In the genomic region with DNA sequence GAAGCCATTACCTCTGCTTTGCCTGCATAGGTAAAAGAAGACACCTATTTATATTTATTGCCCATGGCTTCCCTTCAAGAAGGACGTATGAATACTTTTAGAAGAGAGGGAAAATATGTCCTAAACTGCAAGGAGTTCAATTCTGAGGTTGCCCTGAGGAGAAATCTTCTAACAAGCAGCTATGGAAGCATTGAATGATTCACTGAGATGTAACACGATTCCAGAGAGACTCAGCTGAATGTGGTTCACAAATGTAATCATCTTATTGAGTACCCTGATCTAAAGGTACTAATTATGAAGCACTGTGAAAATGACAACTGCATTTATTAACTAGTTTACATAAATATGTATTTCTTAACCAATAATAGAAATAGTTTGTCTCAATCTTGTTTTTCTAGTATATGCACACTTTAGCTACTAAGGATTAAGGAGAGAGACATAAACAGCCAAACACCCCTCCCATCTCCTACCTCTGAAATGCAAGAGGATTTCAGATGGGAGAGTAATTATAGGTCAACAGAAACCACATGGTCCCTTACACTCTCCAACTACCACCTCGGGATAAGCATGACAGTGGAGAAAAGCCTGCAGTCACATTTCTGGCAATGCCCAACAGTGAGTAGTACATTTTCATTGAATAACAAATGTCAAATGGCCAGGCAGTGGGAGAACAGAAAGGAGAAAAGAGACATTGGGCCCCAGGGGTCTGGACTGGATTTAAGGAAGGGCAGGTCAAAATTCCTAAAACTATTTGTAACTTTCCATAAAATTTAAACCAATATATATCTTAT, we compare ENCODE assay signal across 2 cellular contexts.
TF ChIP-seq lines count a peak whose summit lies in the region.

No MANE protein-coding gene starts in this region.

TF ChIP-seq in WTC11, 78 proteins besides CTCF, POLR2A, EP300 and RAD21 (continued from another document):
- TF ChIP-seq PRRX2 (CRISPR knock-in tag; IDR thresholded peaks at IDR 0.05), result no peak
- TF ChIP-seq AR (CRISPR knock-in tag; IDR thresholded peaks at IDR 0.05), result no peak
- TF ChIP-seq SMAD4 (CRISPR knock-in tag; IDR thresholded peaks at IDR 0.05), result no peak
- TF ChIP-seq ELF4 (CRISPR knock-in tag; IDR thresholded peaks at IDR 0.05; ENCODE audit: low read depth), result no peak
- TF ChIP-seq ERG (CRISPR knock-in tag; IDR thresholded peaks at IDR 0.05), result no peak
- TF ChIP-seq MYBL2 (CRISPR knock-in tag; IDR thresholded peaks at IDR 0.05), result no peak
- no peak for TF ChIP-seq ZNF423 (CRISPR knock-in tag; IDR thresholded peaks at IDR 0.05)
- TF ChIP-seq, protein P1, sequence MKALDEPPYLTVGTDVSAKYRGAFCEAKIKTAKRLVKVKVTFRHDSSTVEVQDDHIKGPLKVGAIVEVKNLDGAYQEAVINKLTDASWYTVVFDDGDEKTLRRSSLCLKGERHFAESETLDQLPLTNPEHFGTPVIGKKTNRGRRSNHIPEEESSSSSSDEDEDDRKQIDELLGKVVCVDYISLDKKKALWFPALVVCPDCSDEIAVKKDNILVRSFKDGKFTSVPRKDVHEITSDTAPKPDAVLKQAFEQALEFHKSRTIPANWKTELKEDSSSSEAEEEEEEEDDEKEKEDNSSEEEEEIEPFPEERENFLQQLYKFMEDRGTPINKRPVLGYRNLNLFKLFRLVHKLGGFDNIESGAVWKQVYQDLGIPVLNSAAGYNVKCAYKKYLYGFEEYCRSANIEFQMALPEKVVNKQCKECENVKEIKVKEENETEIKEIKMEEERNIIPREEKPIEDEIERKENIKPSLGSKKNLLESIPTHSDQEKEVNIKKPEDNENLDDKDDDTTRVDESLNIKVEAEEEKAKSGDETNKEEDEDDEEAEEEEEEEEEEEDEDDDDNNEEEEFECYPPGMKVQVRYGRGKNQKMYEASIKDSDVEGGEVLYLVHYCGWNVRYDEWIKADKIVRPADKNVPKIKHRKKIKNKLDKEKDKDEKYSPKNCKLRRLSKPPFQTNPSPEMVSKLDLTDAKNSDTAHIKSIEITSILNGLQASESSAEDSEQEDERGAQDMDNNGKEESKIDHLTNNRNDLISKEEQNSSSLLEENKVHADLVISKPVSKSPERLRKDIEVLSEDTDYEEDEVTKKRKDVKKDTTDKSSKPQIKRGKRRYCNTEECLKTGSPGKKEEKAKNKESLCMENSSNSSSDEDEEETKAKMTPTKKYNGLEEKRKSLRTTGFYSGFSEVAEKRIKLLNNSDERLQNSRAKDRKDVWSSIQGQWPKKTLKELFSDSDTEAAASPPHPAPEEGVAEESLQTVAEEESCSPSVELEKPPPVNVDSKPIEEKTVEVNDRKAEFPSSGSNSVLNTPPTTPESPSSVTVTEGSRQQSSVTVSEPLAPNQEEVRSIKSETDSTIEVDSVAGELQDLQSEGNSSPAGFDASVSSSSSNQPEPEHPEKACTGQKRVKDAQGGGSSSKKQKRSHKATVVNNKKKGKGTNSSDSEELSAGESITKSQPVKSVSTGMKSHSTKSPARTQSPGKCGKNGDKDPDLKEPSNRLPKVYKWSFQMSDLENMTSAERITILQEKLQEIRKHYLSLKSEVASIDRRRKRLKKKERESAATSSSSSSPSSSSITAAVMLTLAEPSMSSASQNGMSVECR (CRISPR knock-in tag; IDR thresholded peaks at IDR 0.05; ENCODE audit: borderline replicate concordance), result no peak
- no peak for TF ChIP-seq CREB1 (CRISPR knock-in tag; IDR thresholded peaks at IDR 0.05)
- TF ChIP-seq TEAD4 (CRISPR knock-in tag; IDR thresholded peaks at IDR 0.05), result no peak
- TF ChIP-seq ZNF396 (CRISPR knock-in tag; IDR thresholded peaks at IDR 0.05; ENCODE audit: borderline replicate concordance), result no peak
- TF ChIP-seq USF2 (CRISPR knock-in tag; IDR thresholded peaks at IDR 0.05), result no peak
- no peak for TF ChIP-seq FOXP1 (CRISPR knock-in tag; IDR thresholded peaks at IDR 0.05; ENCODE audit: borderline replicate concordance)
- no peak for TF ChIP-seq ESRRA (CRISPR knock-in tag; IDR thresholded peaks at IDR 0.05; ENCODE audit: borderline replicate concordance)
- TF ChIP-seq ZMAT4 (CRISPR knock-in tag; IDR thresholded peaks at IDR 0.05), result no peak
- no peak for TF ChIP-seq NFYB (CRISPR knock-in tag; conservative IDR thresholded peaks at IDR 0.05; ENCODE audit: low read depth)
- TF ChIP-seq NR3C1 (CRISPR knock-in tag; conservative IDR thresholded peaks at IDR 0.05; ENCODE audit: low read depth), result no peak

TF ChIP-seq in GM12891, 5 proteins besides CTCF, POLR2A, EP300 and RAD21 (continued from another document):
- TF ChIP-seq PAX5 (IDR thresholded peaks at IDR 0.05; ENCODE audit: insufficient read depth, low read length, severe bottlenecking), result no peak
- no peak for TF ChIP-seq POLR2AphosphoS5 (IDR thresholded peaks at IDR 0.05; ENCODE audit: low read depth, low read length)
TF ChIP-seq in GM12891: peak in this region for 0.
